Comparison of ENCODE assay signal across 28 cellular contexts in the genomic region with DNA sequence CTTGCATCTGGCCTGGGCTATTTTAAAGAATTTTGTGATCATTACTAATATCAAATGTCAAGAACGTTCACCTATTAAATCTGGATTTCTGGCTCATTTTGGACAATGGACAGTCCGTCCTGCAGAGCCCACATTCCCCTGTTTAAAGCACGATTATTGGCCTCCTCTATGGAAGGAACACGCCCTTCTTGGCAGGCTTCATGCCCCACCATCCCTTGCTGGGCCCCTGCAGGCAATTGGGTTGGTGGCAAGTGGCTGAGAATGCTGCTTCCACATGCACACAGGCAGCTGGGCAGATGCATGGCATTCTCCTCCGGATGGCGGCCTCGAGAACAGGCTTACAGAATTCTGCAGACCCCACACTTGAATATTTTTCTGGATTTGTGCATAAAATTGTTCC.
"Had no signal": no experiment of that assay in that cellular context is flagged by ENCODE, and none has a peak within 500 bp of the region (broad histone marks: within the 10 kb centered on the region; RNA-seq: fewer than 3 reads in every experiment).

No MANE protein-coding gene starts in this region.

- H3K36me3 ChIP-seq: adrenal gland, cardiac muscle cell had no signal

- H3K27me3 ChIP-seq: adrenal gland, cardiac muscle cell had no signal

- DNase-seq: activated B cell treated with CpG ODN at 0.5 μM for 24 hours; activated CD4-positive, alpha-beta memory T cell treated with anti-CD3 and anti-CD28 coated beads for 36 hours; activated CD4-positive, alpha-beta T cell treated with anti-CD3 and anti-CD28 coated beads for 4 hours; activated CD4-positive, alpha-beta T cell treated with anti-CD3 and anti-CD28 coated beads, Interleukin-2, amount 10 ng/mL, durations not matched to agents 24 days and 14 days; activated CD4-positive, alpha-beta T cell treated with anti-CD3 and anti-CD28 coated beads, Interleukin-2, amount 50 U/mL, for 1 hour; activated CD4-positive, alpha-beta T cell treated with anti-CD3 and anti-CD28 coated beads, Interleukin-2, amount 50 U/mL, for 4 hours; activated CD4-positive, CD25-positive, alpha-beta regulatory T cell treated with anti-CD3 and anti-CD28 coated beads, Interleukin-2, amount 50 U/mL, for 72 hours; activated CD8-positive, alpha-beta memory T cell treated with anti-CD3 and anti-CD28 coated beads, Interleukin-2, amount 50 U/mL, for 4 hours; activated CD8-positive, alpha-beta T cell treated with anti-CD3 and anti-CD28 coated beads for 36 hours; activated effector memory CD4-positive, alpha-beta T cell treated with anti-CD3 and anti-CD28 coated beads, Interleukin-2, amount 50 U/mL, for 16 hours; activated gamma-delta T cell treated with Interleukin-2 at 50 U/mL for 16 hours; activated naive CD4-positive, alpha-beta T cell; activated naive CD4-positive, alpha-beta T cell treated with anti-CD3 and anti-CD28 coated beads for 36 hours; activated naive CD4-positive, alpha-beta T cell treated with anti-CD3 and anti-CD28 coated beads, Interleukin-2, amount 50 U/mL, for 16 hours; activated naive CD8-positive, alpha-beta T cell treated with anti-CD3 and anti-CD28 coated beads for 36 hours; activated T-cell treated with anti-CD3 and anti-CD28 coated beads for 4 hours; activated T-cell treated with anti-CD3 and anti-CD28 coated beads, Interleukin-2, amount 50 U/mL, for 1 hour; activated T-cell treated with anti-CD3 and anti-CD28 coated beads, Interleukin-2, amount 50 U/mL, for 4 hours; activated T-cell treated with anti-CD3 and anti-CD28 coated beads, Interleukin-2, amount 50 U/mL, for 72 hours; adrenal gland; amniotic stem cell; aorta; caudate nucleus; cerebellar nuclear complex; T-helper 2 cell; T-helper 9 cell had no signal

- H3K9me3 ChIP-seq: adrenal gland had no signal

- H3K27ac ChIP-seq: adrenal gland, cardiac muscle cell, VCaP had no signal

- H3K4me1 ChIP-seq: adrenal gland had no signal

- H3K4me3 ChIP-seq: adrenal gland, cardiac muscle cell had no signal
